In genomic region chr20:10558635-10559187, GRCh38 we compare ENCODE assay signal across 7 cellular contexts.
A peak's percentile ranks its signal among the peaks of the same experiment; 100 is the strongest.
DNase-seq lines count a peak whose midpoint lies in the region; ATAC-seq lines count a peak whose summit lies in the region.

No MANE protein-coding gene starts in this region.

- H4K91ac ChIP-seq in mesenchymal stem cell (ENCODE audit: low read length), result no peak overlapping the region

- peak overlapping the region; percentile 31 for H3K4me2 ChIP-seq in mesenchymal stem cell (ENCODE audit: low read length, poor library complexity, severe bottlenecking)

- H3K36me3 ChIP-seq in mesenchymal stem cell (ENCODE audit: control insufficient read depth in 1 of 2, insufficient read depth in 2 of 2, low read depth in 1 of 2, low read length in 2 of 2), result peaks cover 0 to 7% of the 10 kb centered on the region in 2 experiments

- peak overlapping the region in 1 of 2 experiments; percentile 22 for H3K14ac ChIP-seq in mesenchymal stem cell (ENCODE audit: low read length in 2 of 2)

- peak overlapping the region; percentile 41 for H2AK5ac ChIP-seq in mesenchymal stem cell (ENCODE audit: low read length, severe bottlenecking)

- peaks cover 12% of the 10 kb centered on the region for H3K4me1 ChIP-seq in mesenchymal stem cell (ENCODE audit: control insufficient read depth, insufficient read depth, low read depth, low read length)

- no peak overlapping the region for H4K8ac ChIP-seq in mesenchymal stem cell (ENCODE audit: low read length)

- DNase-seq in activated T-cell treated with anti-CD3 and anti-CD28 coated beads for 48 hours (ENCODE audit: low read depth) (peak; percentile 23), mesenchymal stem cell (peak; percentile 92), cerebellum (ENCODE audit: low spot score) (no peak), HuH-7 (ENCODE audit: low spot score) (no peak), middle frontal gyrus (ENCODE audit: extremely low spot score, low spot score) (no peak)

- no peak overlapping the region for H2BK120ac ChIP-seq in mesenchymal stem cell (ENCODE audit: low read depth, low read length)

- H3K23ac ChIP-seq in mesenchymal stem cell (ENCODE audit: low read length in 2 of 2), result no peak overlapping the region

- no peaks in the 10 kb centered on the region for H3K9me3 ChIP-seq in mesenchymal stem cell (ENCODE audit: control insufficient read depth, low read length)

- ATAC-seq in GM19023 (IDR thresholded peaks at IDR 0.05; ENCODE audit: unreplicated experiment), result peak; percentile 90
- peak; percentile 92 for ATAC-seq in HG03039 (IDR thresholded peaks at IDR 0.05; ENCODE audit: unreplicated experiment)

- WGBS in mesenchymal stem cell, result 63% methylated on average over 6 of the region's 9 CpGs

- H3K18ac ChIP-seq in mesenchymal stem cell (ENCODE audit: low read depth in 1 of 2, low read length in 2 of 2), result peak overlapping the region in 1 of 2 experiments; percentile 77

- no peak overlapping the region for H3K4ac ChIP-seq in mesenchymal stem cell (ENCODE audit: low read depth in 1 of 2, low read length in 2 of 2)

- H3K79me1 ChIP-seq in mesenchymal stem cell (replicated peaks; ENCODE audit: low read length, poor library complexity, severe bottlenecking), result no peaks in the 10 kb centered on the region

- no peak overlapping the region for H3K4me3 ChIP-seq in mesenchymal stem cell (ENCODE audit: insufficient read depth in 1 of 2, low read depth in 1 of 2, low read length in 2 of 2)

- H2BK5ac ChIP-seq in mesenchymal stem cell (ENCODE audit: low read depth, low read length, poor library complexity, severe bottlenecking), result no peak overlapping the region

- H2BK15ac ChIP-seq in mesenchymal stem cell (ENCODE audit: low read depth, poor library complexity, severe bottlenecking), result no peak overlapping the region

- no peaks in the 10 kb centered on the region for H3K27me3 ChIP-seq in mesenchymal stem cell (ENCODE audit: control insufficient read depth in 1 of 2, insufficient read depth in 1 of 2, low read length in 2 of 2)

- no peak overlapping the region for H2AFZ ChIP-seq in mesenchymal stem cell (ENCODE audit: low read depth, low read length)

- H3K27ac ChIP-seq in mesenchymal stem cell (ENCODE audit: low read length, poor library complexity, severe bottlenecking), result peak overlapping the region; percentile 38

- no peak overlapping the region for H2BK12ac ChIP-seq in mesenchymal stem cell (ENCODE audit: low read length in 2 of 2)

- H3K9ac ChIP-seq in mesenchymal stem cell (ENCODE audit: low read length), result no peak overlapping the region

Comparison
In these comparisons a context has a peak if more than half of its experiments do, and no peak if none do; other contexts are left out.
1. DNase-seq: peak in activated T-cell treated with anti-CD3 and anti-CD28 coated beads for 48 hours (single experiment) and mesenchymal stem cell (single experiment); none in cerebellum (single experiment), HuH-7 (single experiment) and middle frontal gyrus (single experiment).